2 cellular contexts compared by ENCODE assay signal in the genomic region with DNA sequence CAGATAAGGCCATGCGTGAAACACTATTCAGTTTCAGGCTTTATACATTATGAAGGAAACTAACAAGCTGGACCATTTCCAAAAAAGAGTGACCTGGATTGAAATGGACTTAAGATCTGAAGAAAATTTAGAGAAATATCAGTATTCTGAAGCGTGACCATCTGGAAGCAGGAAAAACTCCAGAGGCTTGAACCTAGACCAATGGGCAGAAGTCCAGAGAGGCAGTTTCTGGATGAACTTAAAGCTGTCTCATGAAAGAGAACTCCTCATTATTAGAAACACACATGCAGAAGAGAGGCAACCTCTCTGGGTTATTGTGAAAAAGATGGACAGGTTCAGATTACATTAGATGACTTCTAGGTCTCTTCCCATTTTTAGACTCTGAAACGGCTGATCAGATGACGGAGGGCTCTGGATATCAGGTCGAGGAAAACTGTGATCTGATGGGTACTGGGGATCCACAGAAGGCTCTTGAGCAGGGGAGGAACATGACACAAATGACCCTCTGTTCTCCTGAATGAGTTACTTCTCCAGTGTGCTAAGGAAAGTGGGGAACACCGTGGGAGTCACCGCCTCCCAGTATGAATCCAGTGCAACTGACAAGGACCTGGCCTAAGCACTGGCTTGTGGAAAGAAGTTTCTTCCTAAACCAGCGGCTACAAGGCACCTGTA.
TF ChIP-seq lines count a peak whose summit lies in the region.

No MANE protein-coding gene starts in this region.

TF ChIP-seq in WTC11, 78 proteins besides CTCF, POLR2A, EP300 and RAD21:
- TF ChIP-seq, protein P1, sequence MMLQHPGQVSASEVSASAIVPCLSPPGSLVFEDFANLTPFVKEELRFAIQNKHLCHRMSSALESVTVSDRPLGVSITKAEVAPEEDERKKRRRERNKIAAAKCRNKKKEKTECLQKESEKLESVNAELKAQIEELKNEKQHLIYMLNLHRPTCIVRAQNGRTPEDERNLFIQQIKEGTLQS (CRISPR knock-in tag; conservative IDR thresholded peaks at IDR 0.05), result no peak
- TF ChIP-seq TP53 (CRISPR knock-in tag; IDR thresholded peaks at IDR 0.05), result no peak
- no peak for TF ChIP-seq ELF4 (CRISPR knock-in tag; IDR thresholded peaks at IDR 0.05; ENCODE audit: low read depth)
- TF ChIP-seq ZNF121 (CRISPR knock-in tag; IDR thresholded peaks at IDR 0.05), result no peak
- TF ChIP-seq ZNF232 (CRISPR knock-in tag; IDR thresholded peaks at IDR 0.05), result no peak
- no peak for TF ChIP-seq NR2C2 (CRISPR knock-in tag; IDR thresholded peaks at IDR 0.05)
- TF ChIP-seq, protein P2, sequence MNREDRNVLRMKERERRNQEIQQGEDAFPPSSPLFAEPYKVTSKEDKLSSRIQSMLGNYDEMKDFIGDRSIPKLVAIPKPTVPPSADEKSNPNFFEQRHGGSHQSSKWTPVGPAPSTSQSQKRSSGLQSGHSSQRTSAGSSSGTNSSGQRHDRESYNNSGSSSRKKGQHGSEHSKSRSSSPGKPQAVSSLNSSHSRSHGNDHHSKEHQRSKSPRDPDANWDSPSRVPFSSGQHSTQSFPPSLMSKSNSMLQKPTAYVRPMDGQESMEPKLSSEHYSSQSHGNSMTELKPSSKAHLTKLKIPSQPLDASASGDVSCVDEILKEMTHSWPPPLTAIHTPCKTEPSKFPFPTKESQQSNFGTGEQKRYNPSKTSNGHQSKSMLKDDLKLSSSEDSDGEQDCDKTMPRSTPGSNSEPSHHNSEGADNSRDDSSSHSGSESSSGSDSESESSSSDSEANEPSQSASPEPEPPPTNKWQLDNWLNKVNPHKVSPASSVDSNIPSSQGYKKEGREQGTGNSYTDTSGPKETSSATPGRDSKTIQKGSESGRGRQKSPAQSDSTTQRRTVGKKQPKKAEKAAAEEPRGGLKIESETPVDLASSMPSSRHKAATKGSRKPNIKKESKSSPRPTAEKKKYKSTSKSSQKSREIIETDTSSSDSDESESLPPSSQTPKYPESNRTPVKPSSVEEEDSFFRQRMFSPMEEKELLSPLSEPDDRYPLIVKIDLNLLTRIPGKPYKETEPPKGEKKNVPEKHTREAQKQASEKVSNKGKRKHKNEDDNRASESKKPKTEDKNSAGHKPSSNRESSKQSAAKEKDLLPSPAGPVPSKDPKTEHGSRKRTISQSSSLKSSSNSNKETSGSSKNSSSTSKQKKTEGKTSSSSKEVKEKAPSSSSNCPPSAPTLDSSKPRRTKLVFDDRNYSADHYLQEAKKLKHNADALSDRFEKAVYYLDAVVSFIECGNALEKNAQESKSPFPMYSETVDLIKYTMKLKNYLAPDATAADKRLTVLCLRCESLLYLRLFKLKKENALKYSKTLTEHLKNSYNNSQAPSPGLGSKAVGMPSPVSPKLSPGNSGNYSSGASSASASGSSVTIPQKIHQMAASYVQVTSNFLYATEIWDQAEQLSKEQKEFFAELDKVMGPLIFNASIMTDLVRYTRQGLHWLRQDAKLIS (CRISPR knock-in tag; IDR thresholded peaks at IDR 0.05; ENCODE audit: borderline replicate concordance), result no peak
- no peak for TF ChIP-seq FOXP1 (CRISPR knock-in tag; IDR thresholded peaks at IDR 0.05; ENCODE audit: borderline replicate concordance)
- TF ChIP-seq RORB (CRISPR knock-in tag; IDR thresholded peaks at IDR 0.05), result no peak
- TF ChIP-seq, protein P3, sequence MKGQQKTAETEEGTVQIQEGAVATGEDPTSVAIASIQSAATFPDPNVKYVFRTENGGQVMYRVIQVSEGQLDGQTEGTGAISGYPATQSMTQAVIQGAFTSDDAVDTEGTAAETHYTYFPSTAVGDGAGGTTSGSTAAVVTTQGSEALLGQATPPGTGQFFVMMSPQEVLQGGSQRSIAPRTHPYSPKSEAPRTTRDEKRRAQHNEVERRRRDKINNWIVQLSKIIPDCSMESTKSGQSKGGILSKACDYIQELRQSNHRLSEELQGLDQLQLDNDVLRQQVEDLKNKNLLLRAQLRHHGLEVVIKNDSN (CRISPR knock-in tag; IDR thresholded peaks at IDR 0.05), result no peak
- TF ChIP-seq ATF1 (CRISPR knock-in tag; IDR thresholded peaks at IDR 0.05), result no peak
- TF ChIP-seq, protein P4, sequence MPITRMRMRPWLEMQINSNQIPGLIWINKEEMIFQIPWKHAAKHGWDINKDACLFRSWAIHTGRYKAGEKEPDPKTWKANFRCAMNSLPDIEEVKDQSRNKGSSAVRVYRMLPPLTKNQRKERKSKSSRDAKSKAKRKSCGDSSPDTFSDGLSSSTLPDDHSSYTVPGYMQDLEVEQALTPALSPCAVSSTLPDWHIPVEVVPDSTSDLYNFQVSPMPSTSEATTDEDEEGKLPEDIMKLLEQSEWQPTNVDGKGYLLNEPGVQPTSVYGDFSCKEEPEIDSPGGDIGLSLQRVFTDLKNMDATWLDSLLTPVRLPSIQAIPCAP (CRISPR knock-in tag; IDR thresholded peaks at IDR 0.05), result no peak
- no peak for TF ChIP-seq HMGA2 (CRISPR knock-in tag; IDR thresholded peaks at IDR 0.05)
- TF ChIP-seq, protein P5, sequence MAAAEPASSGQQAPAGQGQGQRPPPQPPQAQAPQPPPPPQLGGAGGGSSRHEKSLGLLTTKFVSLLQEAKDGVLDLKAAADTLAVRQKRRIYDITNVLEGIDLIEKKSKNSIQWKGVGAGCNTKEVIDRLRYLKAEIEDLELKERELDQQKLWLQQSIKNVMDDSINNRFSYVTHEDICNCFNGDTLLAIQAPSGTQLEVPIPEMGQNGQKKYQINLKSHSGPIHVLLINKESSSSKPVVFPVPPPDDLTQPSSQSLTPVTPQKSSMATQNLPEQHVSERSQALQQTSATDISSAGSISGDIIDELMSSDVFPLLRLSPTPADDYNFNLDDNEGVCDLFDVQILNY (CRISPR knock-in tag; IDR thresholded peaks at IDR 0.05), result no peak
- TF ChIP-seq, protein P6, sequence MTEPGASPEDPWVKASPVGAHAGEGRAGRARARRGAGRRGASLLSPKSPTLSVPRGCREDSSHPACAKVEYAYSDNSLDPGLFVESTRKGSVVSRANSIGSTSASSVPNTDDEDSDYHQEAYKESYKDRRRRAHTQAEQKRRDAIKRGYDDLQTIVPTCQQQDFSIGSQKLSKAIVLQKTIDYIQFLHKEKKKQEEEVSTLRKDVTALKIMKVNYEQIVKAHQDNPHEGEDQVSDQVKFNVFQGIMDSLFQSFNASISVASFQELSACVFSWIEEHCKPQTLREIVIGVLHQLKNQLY (CRISPR knock-in tag; IDR thresholded peaks at IDR 0.05), result no peak
- TF ChIP-seq, protein P7, sequence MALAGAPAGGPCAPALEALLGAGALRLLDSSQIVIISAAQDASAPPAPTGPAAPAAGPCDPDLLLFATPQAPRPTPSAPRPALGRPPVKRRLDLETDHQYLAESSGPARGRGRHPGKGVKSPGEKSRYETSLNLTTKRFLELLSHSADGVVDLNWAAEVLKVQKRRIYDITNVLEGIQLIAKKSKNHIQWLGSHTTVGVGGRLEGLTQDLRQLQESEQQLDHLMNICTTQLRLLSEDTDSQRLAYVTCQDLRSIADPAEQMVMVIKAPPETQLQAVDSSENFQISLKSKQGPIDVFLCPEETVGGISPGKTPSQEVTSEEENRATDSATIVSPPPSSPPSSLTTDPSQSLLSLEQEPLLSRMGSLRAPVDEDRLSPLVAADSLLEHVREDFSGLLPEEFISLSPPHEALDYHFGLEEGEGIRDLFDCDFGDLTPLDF (CRISPR knock-in tag; IDR thresholded peaks at IDR 0.05), result no peak
- TF ChIP-seq, protein P8, sequence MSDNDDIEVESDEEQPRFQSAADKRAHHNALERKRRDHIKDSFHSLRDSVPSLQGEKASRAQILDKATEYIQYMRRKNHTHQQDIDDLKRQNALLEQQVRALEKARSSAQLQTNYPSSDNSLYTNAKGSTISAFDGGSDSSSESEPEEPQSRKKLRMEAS (CRISPR knock-in tag; IDR thresholded peaks at IDR 0.05), result no peak
- TF ChIP-seq CBFB (CRISPR knock-in tag; IDR thresholded peaks at IDR 0.05; ENCODE audit: low read depth), result no peak
- TF ChIP-seq NR3C1 (CRISPR knock-in tag; conservative IDR thresholded peaks at IDR 0.05; ENCODE audit: low read depth), result no peak

TF ChIP-seq in H1, 55 proteins besides CTCF, POLR2A, EP300 and RAD21:
- TF ChIP-seq KDM1A (IDR thresholded peaks at IDR 0.05; ENCODE audit: borderline replicate concordance, low read length) (0 out of 2 replicates have a peak, but pooled peaks have one; percentile 55), POLR2AphosphoS5 (IDR thresholded peaks at IDR 0.05; ENCODE audit: low read depth, low read length) (no peak), TCF12 (IDR thresholded peaks at IDR 0.05; ENCODE audit: low read depth, low read length) (no peak)
TF ChIP-seq in H1: peak in this region for 1.
